In genomic region chr6:149648148-149649145, GRCh38 we compare ENCODE assay signal across 8 cellular contexts. TPM values are rescaled to one million over a fixed set of nuclear protein-coding genes. Genes with fewer than 3 reads are reported as not detected.
DNase-seq lines count a peak whose midpoint lies in the region; TF ChIP-seq lines count a peak whose summit lies in the region.

KATNA1 (minus strand) TSS chr6:149648714; CDS start chr6:149638547, 10,167 bp downstream.

- H3K27me3 ChIP-seq in MM.1S (replicated peaks; ENCODE audit: insufficient read depth, low read length) = no peaks in the 10 kb centered on the region
- H3K27me3 ChIP-seq in stomach = no peaks in the 10 kb centered on the region

- H3K79me2 ChIP-seq in MM.1S (ENCODE audit: low read length) = peaks cover 18% of the 10 kb centered on the region; the same call in 1 of the 2 replicates

- no peaks in the 10 kb centered on the region for H4K20me1 ChIP-seq in MM.1S (ENCODE audit: insufficient read depth, low read length)

- H3K4me3 ChIP-seq in MM.1S (ENCODE audit: low read length) = peak within 1 kb of the TSS; percentile 73
- peak within 1 kb of the TSS; percentile 88 for H3K4me3 ChIP-seq in foreskin fibroblast (ENCODE audit: low read depth in 1 of 2, low read length in 2 of 2)
- H3K4me3 ChIP-seq in stomach = peak within 1 kb of the TSS; percentile 62 to 94 (median 84)

- peaks cover 3% of the 10 kb centered on the region for H3K36me3 Mint-ChIP-seq in neural crest cell (ENCODE audit: low read depth)

- peaks cover 11% of the 10 kb centered on the region for H3K4me1 ChIP-seq in MM.1S (ENCODE audit: low read length)
- peaks cover 8 to 28% (median 21%) of the 10 kb centered on the region in 4 donors for H3K4me1 ChIP-seq in stomach

- peak within 1 kb of the TSS; percentile 32 for H3K27ac Mint-ChIP-seq in neural crest cell (ENCODE audit: unreplicated experiment)

- peak within 1 kb of the TSS; percentile 65; the same call in 1 of the 2 replicates for H3K9ac ChIP-seq in MM.1S (ENCODE audit: low read length)

- DNase-seq in GDM1 (lab: John Stamatoyannopoulos, UW) = peak; percentile 83
- DNase-seq in HCEC 1CT = peak; percentile 75
- peak; percentile 80 for DNase-seq in MM.1S
- DNase-seq in SHP77 treated with DMSO at 0.1 percent for 48 hours (lab: John Stamatoyannopoulos, UW) = peak; percentile 87
- peak; percentile 80 for DNase-seq in activated gamma-delta T cell treated with Interleukin-2 at 50 U/mL for 16 hours
- DNase-seq in foreskin fibroblast = peak; percentile 73 to 91
- peak; percentile 75 for DNase-seq in neural crest cell (ENCODE audit: low read depth, low spot score)
- peak; percentile 91 for DNase-seq in stomach

- peak within 1 kb of the TSS; percentile 85 for H3K4me3 Mint-ChIP-seq in neural crest cell

- WGBS in stomach, 5 donors = 0 to 1% (median 1%) methylated on average over 30 to 69 of the region's 69 CpGs

- peaks cover 9% of the 10 kb centered on the region for H3F3A ChIP-seq in MM.1S (ENCODE audit: insufficient read depth, low read length)

- peak within 1 kb of the TSS; percentile 38; the same call in 1 of the 2 replicates for H3K27ac ChIP-seq in MM.1S (ENCODE audit: low read length)
- H3K27ac ChIP-seq in stomach = peak within 1 kb of the TSS; percentile 80 to 92 (median 91)

- TF ChIP-seq EP300 in stomach (IDR thresholded peaks at IDR 0.05) = no peak

- no peaks in the 10 kb centered on the region for H3K9me2 ChIP-seq in MM.1S (replicated peaks; ENCODE audit: insufficient read depth, low read length)

- TF ChIP-seq POLR2A in stomach (IDR thresholded peaks at IDR 0.05) = peak in 1 of 4 donors; percentile 49

- no peaks in the 10 kb centered on the region for H3K9me3 Mint-ChIP-seq in neural crest cell

- H3K27me3 Mint-ChIP-seq in neural crest cell (ENCODE audit: low read depth) = peaks cover 16% of the 10 kb centered on the region

- H3K4me2 ChIP-seq in MM.1S (ENCODE audit: low read depth, low read length) = peak within 1 kb of the TSS; percentile 69

- intact Hi-C loops in stomach (cut with DNase I; ENCODE audit: low total_unique reads) = no loop called here

- H3K4me1 Mint-ChIP-seq in neural crest cell = peaks cover 20% of the 10 kb centered on the region

- H3K9me3 ChIP-seq in MM.1S (replicated peaks; ENCODE audit: insufficient read depth, low read length) (no peaks in the 10 kb centered on the region), stomach (no peaks in the 10 kb centered on the region)

- peak within 1 kb of the TSS; percentile 78 for H2AFZ ChIP-seq in MM.1S (ENCODE audit: low read length)

- H3K36me3 ChIP-seq in MM.1S (replicated peaks; ENCODE audit: insufficient read depth, low read length) (no peaks in the 10 kb centered on the region), stomach (no peaks in the 10 kb centered on the region)

- no peak for TF ChIP-seq CTCF in MM.1S (IDR thresholded peaks at IDR 0.05; ENCODE audit: low read length)
- TF ChIP-seq CTCF in foreskin fibroblast (IDR thresholded peaks at IDR 0.05; ENCODE audit: low read depth, low read length) = no peak
- no peak for TF ChIP-seq CTCF in neural crest cell (conservative IDR thresholded peaks at IDR 0.05)
- TF ChIP-seq CTCF in stomach (IDR thresholded peaks at IDR 0.05) = no peak

RNA-seq across cellular contexts. Expression of gene KATNA1, which starts in this region (rescaled TPM):
- 15.0 and 15.5 TPM in 2 replicates for total RNA-seq in neural crest cell
- 10 to 100 TPM in 4 of 5 donors, 1 to 10 TPM in 1; 8.1 to 29.8 (median 26.8) TPM for total RNA-seq in stomach
- 10 to 100 TPM in 2 of 3 donors, 1 to 10 TPM in 1; 9.2 to 20.2 (median 10.4) TPM for polyA plus RNA-seq in stomach

Comparison
In these comparisons a context has a peak if more than half of its experiments do, and no peak if none do; other contexts are left out.
1. Peak in every context shown above with its lines: DNase-seq, H3K4me3 ChIP-seq and H3K27ac ChIP-seq.